In genomic region chr2:129606496-129607270, GRCh38 we compare ENCODE assay signal across 1 cellular context.
TF ChIP-seq lines count a peak whose summit lies in the region.

No MANE protein-coding gene starts in this region.

TF ChIP-seq in Ishikawa, 13 proteins besides CTCF, POLR2A, EP300 and RAD21 (continued from another document):
- TF ChIP-seq USF1 (IDR thresholded peaks at IDR 0.05) (no peak), TCF12 (IDR thresholded peaks at IDR 0.05; ENCODE audit: low read depth) (peak; percentile 84), EGR1 (IDR thresholded peaks at IDR 0.05) (no peak)
TF ChIP-seq in Ishikawa: peak in this region for 6.
